ENCODE assay signal across 8 cellular contexts in genomic region chr7:149873074-149873967, GRCh38. TPM values are rescaled to one million over a fixed set of nuclear protein-coding genes. Genes with fewer than 3 reads are reported as not detected.
A peak's percentile ranks its signal among the peaks of the same experiment; 100 is the strongest.
DNase-seq lines count a peak whose midpoint lies in the region; ATAC-seq, FAIRE-seq and TF ChIP-seq lines count a peak whose summit lies in the region.

No MANE protein-coding gene starts in this region.

- H3K4me3 ChIP-seq in left ventricle myocardium inferior (peak overlapping the region; percentile 98), upper lobe of left lung (peak overlapping the region; percentile 61 to 84 (median 67))

- H3K4me1 Mint-ChIP-seq in T-helper 1 cell treated with Interleukin-12 subunit alpha and Interleukin-12 subunit beta and Interleukin-4 antibody, amounts not matched to agents 30 μg/mL and 1 μg/mL, for 36 hours (ENCODE audit: low read depth) = peaks cover 68% of the 10 kb centered on the region
- H3K4me1 Mint-ChIP-seq in progenitor cell of endocrine pancreas (ENCODE audit: low read depth) = peaks cover 16% of the 10 kb centered on the region

- H3K27ac ChIP-seq in left ventricle myocardium inferior (replicated peaks) (peak overlapping the region; percentile 98), upper lobe of left lung (peak overlapping the region; percentile 79 to 89 (median 81))

- H3K9me3 Mint-ChIP-seq in T-helper 1 cell treated with Interleukin-12 subunit alpha and Interleukin-12 subunit beta and Interleukin-4 antibody, amounts not matched to agents 30 μg/mL and 1 μg/mL, for 36 hours = no peaks in the 10 kb centered on the region
- H3K9me3 Mint-ChIP-seq in progenitor cell of endocrine pancreas (ENCODE audit: low read depth) = no peaks in the 10 kb centered on the region

- 0 to 1% methylated on average over 24 to 44 of the region's 93 CpGs for WGBS in upper lobe of left lung, 2 donors

- no peaks in the 10 kb centered on the region for H3K27me3 ChIP-seq in left ventricle myocardium inferior (ENCODE audit: low read depth)
- H3K27me3 ChIP-seq in upper lobe of left lung = no peaks in the 10 kb centered on the region

- H3K27me3 Mint-ChIP-seq in T-helper 1 cell treated with Interleukin-12 subunit alpha and Interleukin-12 subunit beta and Interleukin-4 antibody, amounts not matched to agents 30 μg/mL and 1 μg/mL, for 36 hours (ENCODE audit: low read depth) = no peaks in the 10 kb centered on the region
- H3K27me3 Mint-ChIP-seq in progenitor cell of endocrine pancreas = no peaks in the 10 kb centered on the region

- DNase-seq in GM12891 (ENCODE audit: insufficient read length, low spot score) = peak; percentile 98
- DNase-seq in NCI-H146 (lab: John Stamatoyannopoulos, UW) = peak; percentile 97
- DNase-seq in amygdala (lab: John Stamatoyannopoulos, UW) = peak in 55 of 56 donors; percentile 74 to 98 (median 93)
- DNase-seq in left ventricle myocardium inferior = peak; percentile 97
- DNase-seq in progenitor cell of endocrine pancreas (ENCODE audit: low spot score, unreplicated experiment) = peak; percentile 94
- DNase-seq in upper lobe of left lung = peak; percentile 98 to 99

- H3K27ac Mint-ChIP-seq in T-helper 1 cell treated with Interleukin-12 subunit alpha and Interleukin-12 subunit beta and Interleukin-4 antibody, amounts not matched to agents 30 μg/mL and 1 μg/mL, for 36 hours = peak overlapping the region; percentile 86
- peak overlapping the region; percentile 91 for H3K27ac Mint-ChIP-seq in progenitor cell of endocrine pancreas

- H3K9me3 ChIP-seq in left ventricle myocardium inferior (replicated peaks) (no peaks in the 10 kb centered on the region), upper lobe of left lung (no peaks in the 10 kb centered on the region)

- ATAC-seq in HG02870 (IDR thresholded peaks at IDR 0.05; ENCODE audit: unreplicated experiment) = peak; percentile 91
- peak; percentile 93 to 98 for ATAC-seq in upper lobe of left lung (ENCODE audit: low FRiP score in 2 of 2)

- peak overlapping the region; percentile 86 for H3K4me3 Mint-ChIP-seq in T-helper 1 cell treated with Interleukin-12 subunit alpha and Interleukin-12 subunit beta and Interleukin-4 antibody, amounts not matched to agents 30 μg/mL and 1 μg/mL, for 36 hours
- H3K4me3 Mint-ChIP-seq in progenitor cell of endocrine pancreas (ENCODE audit: low read depth) = peak overlapping the region; percentile 81

- H3K4me1 ChIP-seq in left ventricle myocardium inferior (peaks cover 70% of the 10 kb centered on the region), upper lobe of left lung (peaks cover 12 to 20% (median 16%) of the 10 kb centered on the region in 4 donors)

- no peak for TF ChIP-seq EP300 in upper lobe of left lung (IDR thresholded peaks at IDR 0.05)

- H3K36me3 Mint-ChIP-seq in T-helper 1 cell treated with Interleukin-12 subunit alpha and Interleukin-12 subunit beta and Interleukin-4 antibody, amounts not matched to agents 30 μg/mL and 1 μg/mL, for 36 hours (ENCODE audit: low read depth) = peaks cover 13% of the 10 kb centered on the region
- H3K36me3 Mint-ChIP-seq in progenitor cell of endocrine pancreas (ENCODE audit: insufficient read depth) = no peaks in the 10 kb centered on the region

- intact Hi-C loops in left ventricle myocardium inferior (cut with micrococcal nuclease) = no loop called here

- H3K36me3 ChIP-seq in left ventricle myocardium inferior (peaks cover 6% of the 10 kb centered on the region), upper lobe of left lung (peaks cover 0 to 5% (median 0%) of the 10 kb centered on the region in 4 donors)

- FAIRE-seq in GM12891 (lab: Jason Lieb, UNC) = no peak

- TF ChIP-seq CTCF in left ventricle myocardium inferior (IDR thresholded peaks at IDR 0.05; ENCODE audit: borderline replicate concordance) = no peak
- TF ChIP-seq CTCF in progenitor cell of endocrine pancreas (IDR thresholded peaks at IDR 0.05; ENCODE audit: unreplicated experiment) = no peak
- peak in 2 of 6 experiments; percentile 15 to 18 for TF ChIP-seq CTCF in upper lobe of left lung (IDR thresholded peaks at IDR 0.05)

- TF ChIP-seq POLR2A in GM12891 (IDR thresholded peaks at IDR 0.05; ENCODE audit: low read depth, low read length) (no peak), upper lobe of left lung (IDR thresholded peaks at IDR 0.05) (peak in 3 of 4 donors; percentile 43 to 66 (median 65))

TF ChIP-seq in GM12891, 5 proteins besides CTCF, POLR2A, EP300 and RAD21:
- TF ChIP-seq TAF1 (IDR thresholded peaks at IDR 0.05; ENCODE audit: low read depth, low read length) = no peak
- no peak for TF ChIP-seq PAX5 (IDR thresholded peaks at IDR 0.05; ENCODE audit: insufficient read depth, low read length, severe bottlenecking)
- no peak for TF ChIP-seq POLR2AphosphoS5 (IDR thresholded peaks at IDR 0.05; ENCODE audit: low read depth, low read length)
- no peak for TF ChIP-seq SPI1 (IDR thresholded peaks at IDR 0.05; ENCODE audit: low read depth, low read length)
- no peak for TF ChIP-seq POU2F2 (IDR thresholded peaks at IDR 0.05; ENCODE audit: low read depth, low read length)

RNA-seq across cellular contexts. Expression of gene ATP6V0E2, which starts 0.4 kb away (rescaled TPM):
- 16.8 TPM for polyA plus RNA-seq in GM12891 (2012; ENCODE audit: low read depth, missing spikeins)
- total RNA-seq in left ventricle myocardium inferior (120 TPM), progenitor cell of endocrine pancreas (49.4 and 50.8 TPM in 2 replicates), upper lobe of left lung (10 to 100 TPM in 5 of 6 donors, 1 to 10 TPM in 1; 5.2 to 34.1 (median 25.2) TPM)

RNA-seq across cellular contexts. Expression of gene ZNF862, which starts 35.1 kb away (rescaled TPM):
- 6.3 TPM for polyA plus RNA-seq in GM12891 (2012; ENCODE audit: low read depth, missing spikeins)
- total RNA-seq in left ventricle myocardium inferior = 10.4 TPM
- total RNA-seq in progenitor cell of endocrine pancreas = 19.5 and 22.8 TPM in 2 replicates
- 10 to 100 TPM in 5 of 6 donors, 1 to 10 TPM in 1; 7.1 to 31.4 (median 16.7) TPM for total RNA-seq in upper lobe of left lung

Comparison
In these comparisons a context has a peak if more than half of its experiments do, and no peak if none do; other contexts are left out.
1. Peak in every context shown above with its lines: DNase-seq, ATAC-seq, H3K4me3 ChIP-seq and H3K27ac ChIP-seq.